1 cellular context compared by ENCODE assay signal in genomic region chr3:67561995-67562394, GRCh38.
TF ChIP-seq lines count a peak whose summit lies in the region.

No MANE protein-coding gene starts in this region.

TF ChIP-seq in IMR-90, 13 proteins besides CTCF, POLR2A, EP300 and RAD21 (continued from another document):
- TF ChIP-seq USF2 (IDR thresholded peaks at IDR 0.05; ENCODE audit: low read depth, low read length) (no peak), RCOR1 (IDR thresholded peaks at IDR 0.05; ENCODE audit: insufficient replicate concordance, low read length) (no peak), SMC3 (IDR thresholded peaks at IDR 0.05; ENCODE audit: low read depth, low read length) (no peak)
